Comparison of ENCODE assay signal across 1 cellular context in genomic region chr15:38714309-38715072, GRCh38.
A peak's percentile ranks its signal among the peaks of the same experiment; 100 is the strongest.
TF ChIP-seq lines count a peak whose summit lies in the region.

No MANE protein-coding gene starts in this region.

TF ChIP-seq in IMR-90, 13 proteins besides CTCF, POLR2A, EP300 and RAD21:
- TF ChIP-seq MXI1 (IDR thresholded peaks at IDR 0.05; ENCODE audit: borderline replicate concordance, low read depth, low read length), result no peak
- peak; percentile 13; the same call in 1 of the 2 replicates for TF ChIP-seq SMC3 (IDR thresholded peaks at IDR 0.05; ENCODE audit: low read depth, low read length)
- TF ChIP-seq CHD1 (IDR thresholded peaks at IDR 0.05; ENCODE audit: low read depth, low read length), result no peak
- no peak for TF ChIP-seq ELK1 (IDR thresholded peaks at IDR 0.05; ENCODE audit: borderline replicate concordance, low read depth, low read length)
- peak; percentile 18 for TF ChIP-seq RCOR1 (IDR thresholded peaks at IDR 0.05; ENCODE audit: insufficient replicate concordance, low read length)
- peak; percentile 71 for TF ChIP-seq FOS (IDR thresholded peaks at IDR 0.05; ENCODE audit: low read depth, low read length)
TF ChIP-seq in IMR-90: peak in this region for 3.
